1 cellular context compared by ENCODE assay signal in genomic region chr11:94140154-94140655, GRCh38.
TF ChIP-seq lines count a peak whose summit lies in the region.

No MANE protein-coding gene starts in this region.

TF ChIP-seq in SK-N-SH, 30 proteins besides CTCF, POLR2A, EP300 and RAD21 (continued from another document):
- TF ChIP-seq MXI1 (IDR thresholded peaks at IDR 0.05; ENCODE audit: low read depth, low read length) (no peak), USF2 (IDR thresholded peaks at IDR 0.05; ENCODE audit: borderline replicate concordance, low read depth, low read length) (no peak), GATA2 (CRISPR knock-in tag; IDR thresholded peaks at IDR 0.05) (no peak), JUND (IDR thresholded peaks at IDR 0.05) (no peak), TEAD4 (IDR thresholded peaks at IDR 0.05; ENCODE audit: borderline replicate concordance, insufficient read depth) (no peak), TAF1 (IDR thresholded peaks at IDR 0.05; ENCODE audit: borderline replicate concordance, low read depth, low read length) (no peak), YY1 (IDR thresholded peaks at IDR 0.05; ENCODE audit: low read depth) (no peak), FOXM1 (IDR thresholded peaks at IDR 0.05; ENCODE audit: low read depth) (no peak), MEF2A (IDR thresholded peaks at IDR 0.05; ENCODE audit: borderline replicate concordance, low read depth) (no peak), REST (IDR thresholded peaks at IDR 0.05; ENCODE audit: low read depth, low read length) (no peak)
- TF ChIP-seq, protein P1, sequence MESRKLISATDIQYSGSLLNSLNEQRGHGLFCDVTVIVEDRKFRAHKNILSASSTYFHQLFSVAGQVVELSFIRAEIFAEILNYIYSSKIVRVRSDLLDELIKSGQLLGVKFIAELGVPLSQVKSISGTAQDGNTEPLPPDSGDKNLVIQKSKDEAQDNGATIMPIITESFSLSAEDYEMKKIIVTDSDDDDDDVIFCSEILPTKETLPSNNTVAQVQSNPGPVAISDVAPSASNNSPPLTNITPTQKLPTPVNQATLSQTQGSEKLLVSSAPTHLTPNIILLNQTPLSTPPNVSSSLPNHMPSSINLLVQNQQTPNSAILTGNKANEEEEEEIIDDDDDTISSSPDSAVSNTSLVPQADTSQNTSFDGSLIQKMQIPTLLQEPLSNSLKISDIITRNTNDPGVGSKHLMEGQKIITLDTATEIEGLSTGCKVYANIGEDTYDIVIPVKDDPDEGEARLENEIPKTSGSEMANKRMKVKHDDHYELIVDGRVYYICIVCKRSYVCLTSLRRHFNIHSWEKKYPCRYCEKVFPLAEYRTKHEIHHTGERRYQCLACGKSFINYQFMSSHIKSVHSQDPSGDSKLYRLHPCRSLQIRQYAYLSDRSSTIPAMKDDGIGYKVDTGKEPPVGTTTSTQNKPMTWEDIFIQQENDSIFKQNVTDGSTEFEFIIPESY (IDR thresholded peaks at IDR 0.05; ENCODE audit: borderline replicate concordance, low read depth) = no peak
TF ChIP-seq in SK-N-SH: peak in this region for 0.
